Comparison of ENCODE assay signal across 1 cellular context in genomic region chr11:82462588-82462987, GRCh38.
TF ChIP-seq lines count a peak whose summit lies in the region.

No MANE protein-coding gene starts in this region.

TF ChIP-seq in H1, 55 proteins besides CTCF, POLR2A, EP300 and RAD21 (continued from another document):
- TF ChIP-seq CHD7 (IDR thresholded peaks at IDR 0.05; ENCODE audit: insufficient replicate concordance, low read length) (no peak), CBX5 (IDR thresholded peaks at IDR 0.05; ENCODE audit: low read depth, low read length) (no peak), SAP30 (IDR thresholded peaks at IDR 0.05; ENCODE audit: insufficient read depth, insufficient replicate concordance, low read length) (no peak), SIRT6 (IDR thresholded peaks at IDR 0.05; ENCODE audit: low read length) (no peak), MAX (IDR thresholded peaks at IDR 0.05) (no peak)
